In the genomic region with DNA sequence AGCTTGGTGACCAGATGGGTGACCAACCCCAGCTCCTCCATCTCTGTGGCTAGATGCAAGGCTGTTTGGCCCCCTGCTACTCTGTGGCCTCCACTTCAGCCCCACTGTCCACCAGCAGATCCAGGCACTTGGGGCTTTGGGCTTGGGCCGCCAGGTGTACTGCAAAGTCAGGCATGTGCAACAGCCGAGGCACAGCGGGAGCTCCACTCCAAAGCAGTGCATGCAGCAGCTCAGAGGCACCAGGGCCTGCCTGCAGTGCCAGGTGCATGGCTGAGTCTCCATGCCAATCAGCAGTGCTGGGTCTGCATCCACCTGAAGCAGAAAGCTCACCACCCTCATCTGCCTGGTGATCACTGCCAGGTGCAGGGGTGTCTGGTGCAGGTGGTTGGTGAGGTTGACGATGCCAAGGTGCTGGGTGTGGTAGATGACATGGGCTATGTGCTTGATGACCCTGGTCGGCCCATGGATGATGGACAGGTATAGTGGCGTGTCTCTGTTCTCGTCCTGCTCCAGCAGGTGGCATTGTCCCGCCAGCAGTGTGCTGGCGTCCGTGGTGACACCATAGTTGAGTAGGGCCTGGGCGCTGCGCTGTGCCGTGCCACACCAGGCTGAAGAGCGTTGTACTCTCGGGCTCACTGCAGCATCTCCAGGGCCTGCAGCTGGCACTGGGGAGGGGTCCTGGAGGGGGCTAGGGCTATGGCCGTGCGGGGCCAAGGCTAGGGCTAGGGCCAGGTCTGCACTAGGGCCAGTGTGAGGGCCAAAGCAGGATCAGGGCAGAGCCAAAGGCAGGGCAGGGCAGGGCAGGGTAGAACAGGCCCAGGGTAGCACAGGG, we compare ENCODE assay signal across 10 cellular contexts. TPM values are rescaled to one million over a fixed set of nuclear protein-coding genes. Genes with fewer than 3 reads are reported as not detected.
DNase-seq lines count a peak whose midpoint lies in the region; ATAC-seq and TF ChIP-seq lines count a peak whose summit lies in the region.
"Had no signal": no experiment of that assay in that cellular context is flagged by ENCODE, and none has a peak within 500 bp of the region (broad histone marks: within the 10 kb centered on the region; RNA-seq: fewer than 3 reads in every experiment).

No MANE protein-coding gene starts in this region.

- no peaks in the 10 kb centered on the region for H3K36me3 Mint-ChIP-seq in chondrocyte (ENCODE audit: low read depth)
- peaks cover 0 to 2% of the 10 kb centered on the region in 2 donors for H3K36me3 Mint-ChIP-seq in stimulated activated naive B cell treated with anti-CD40 and anti-IgM and Interleukin-4, amounts not matched to agents 10 μg/mL and 1 μg/mL and 100 μg/mL, for 72 hours

- peak; percentile 79 for TF ChIP-seq CTCF in chondrocyte (IDR thresholded peaks at IDR 0.05)
- no peak for TF ChIP-seq CTCF in omental fat pad (IDR thresholded peaks at IDR 0.05)

- ATAC-seq in stimulated activated naive B cell treated with anti-CD40 and anti-IgM and Interleukin-4, amounts not matched to agents 10 μg/mL and 1 μg/mL and 100 μg/mL, for 72 hours (replicated peaks): peak; percentile 74 to 88
- no peak for ATAC-seq in omental fat pad (ENCODE audit: low FRiP score)

- no peak overlapping the region for H3K27ac Mint-ChIP-seq in chondrocyte (ENCODE audit: unreplicated experiment)
- H3K27ac Mint-ChIP-seq in stimulated activated naive B cell treated with anti-CD40 and anti-IgM and Interleukin-4, amounts not matched to agents 10 μg/mL and 1 μg/mL and 100 μg/mL, for 72 hours: no peak overlapping the region

- peak; percentile 55 for DNase-seq in NCI-H82 (lab: John Stamatoyannopoulos, UW)
- no peak for DNase-seq in NCI-H82 treated with DMSO at 0.1 percent for 48 hours (lab: John Stamatoyannopoulos, UW; ENCODE audit: unreplicated experiment)
- peak; percentile 33 to 55 for DNase-seq in NCI-H1930 (lab: John Stamatoyannopoulos, UW)
- DNase-seq in chondrocyte (ENCODE audit: low spot score): no peak
- no peak for DNase-seq in stimulated activated naive B cell treated with anti-CD40 and anti-IgM and Interleukin-4, amounts not matched to agents 10 μg/mL and 1 μg/mL and 100 μg/mL, for 72 hours
- no peak for DNase-seq in pons (ENCODE audit: low spot score)
- no peak for DNase-seq in omental fat pad (ENCODE audit: low spot score)
- no peak for DNase-seq in glomerular visceral epithelial cell (ENCODE audit: extremely low spot score)
- DNase-seq: nucleus accumbens had no signal

- no peaks in the 10 kb centered on the region for H3K27me3 Mint-ChIP-seq in chondrocyte (ENCODE audit: low read depth)
- peaks cover 21 to 22% of the 10 kb centered on the region in 2 donors for H3K27me3 Mint-ChIP-seq in stimulated activated naive B cell treated with anti-CD40 and anti-IgM and Interleukin-4, amounts not matched to agents 10 μg/mL and 1 μg/mL and 100 μg/mL, for 72 hours

- no peaks in the 10 kb centered on the region for H3K9me3 Mint-ChIP-seq in chondrocyte (ENCODE audit: low read depth)
- H3K9me3 Mint-ChIP-seq in stimulated activated naive B cell treated with anti-CD40 and anti-IgM and Interleukin-4, amounts not matched to agents 10 μg/mL and 1 μg/mL and 100 μg/mL, for 72 hours: peaks cover 4 to 6% of the 10 kb centered on the region in 2 donors

- H3K4me1 Mint-ChIP-seq in chondrocyte (ENCODE audit: low read depth): no peaks in the 10 kb centered on the region
- H3K4me1 Mint-ChIP-seq in stimulated activated naive B cell treated with anti-CD40 and anti-IgM and Interleukin-4, amounts not matched to agents 10 μg/mL and 1 μg/mL and 100 μg/mL, for 72 hours: no peaks in the 10 kb centered on the region

- no peak overlapping the region for H3K4me3 Mint-ChIP-seq in chondrocyte (ENCODE audit: unreplicated experiment)
- no peak overlapping the region for H3K4me3 Mint-ChIP-seq in stimulated activated naive B cell treated with anti-CD40 and anti-IgM and Interleukin-4, amounts not matched to agents 10 μg/mL and 1 μg/mL and 100 μg/mL, for 72 hours

RNA-seq across cellular contexts. Expression of a gene that starts 1.0 kb away (rescaled TPM):
- total RNA-seq in chondrocyte (not detected in 3 replicates), omental fat pad (not detected)
- total RNA-seq: T-helper 2 cell treated with Interferon-gamma antibody and Interleukin-4, amounts not matched to agents 100 ng/mL and 5 ng/mL, for 36 hours had no signal

Comparison
In these comparisons a context has a peak if more than half of its experiments do, and no peak if none do; other contexts are left out.
1. DNase-seq: peak in NCI-H82 (single experiment) and NCI-H1930 (2 of 2); none in NCI-H82 treated with DMSO at 0.1 percent for 48 hours (single experiment), chondrocyte (single experiment), stimulated activated naive B cell treated with anti-CD40 and anti-IgM and Interleukin-4, amounts not matched to agents 10 μg/mL and 1 μg/mL and 100 μg/mL, for 72 hours (single experiment), pons (single experiment), omental fat pad (single experiment) and glomerular visceral epithelial cell (single experiment).